Comparison of ENCODE assay signal across 1 cellular context in genomic region chr18:31043709-31044108, GRCh38.
A peak's percentile ranks its signal among the peaks of the same experiment; 100 is the strongest.
TF ChIP-seq lines count a peak whose summit lies in the region.

No MANE protein-coding gene starts in this region.

TF ChIP-seq in HepG2, 621 proteins besides CTCF, POLR2A, EP300 and RAD21 (continued from another document):
- peak; percentile 75 for TF ChIP-seq MAFF (IDR thresholded peaks at IDR 0.05; ENCODE audit: low read depth, low read length)
- no peak for TF ChIP-seq ZNF674 (CRISPR knock-in tag; IDR thresholded peaks at IDR 0.05; ENCODE audit: low read depth)
- no peak for TF ChIP-seq IRF1 (CRISPR knock-in tag; IDR thresholded peaks at IDR 0.05; ENCODE audit: low read depth)
- no peak for TF ChIP-seq SP140L (CRISPR knock-in tag; IDR thresholded peaks at IDR 0.05; ENCODE audit: borderline replicate concordance)
- TF ChIP-seq ETV5 (CRISPR knock-in tag; IDR thresholded peaks at IDR 0.05; ENCODE audit: borderline replicate concordance) = no peak
- TF ChIP-seq SIX1 (CRISPR knock-in tag; IDR thresholded peaks at IDR 0.05; ENCODE audit: borderline replicate concordance) = no peak
- TF ChIP-seq MAFK (conservative IDR thresholded peaks at IDR 0.05 in 1 of 2, IDR thresholded peaks at IDR 0.05 in 1 of 2; ENCODE audit: low read length in 2 of 2) = peak; percentile 64 to 85
- TF ChIP-seq MAF1 (CRISPR knock-in tag; IDR thresholded peaks at IDR 0.05; ENCODE audit: borderline replicate concordance) = no peak
TF ChIP-seq in HepG2: peak in this region for 2.
